Comparison of ENCODE assay signal across 9 cellular contexts in genomic region chr21:29208666-29209059, GRCh38.
DNase-seq lines count a peak whose midpoint lies in the region; ATAC-seq, FAIRE-seq and TF ChIP-seq lines count a peak whose summit lies in the region.
"Had no signal": no experiment of that assay in that cellular context is flagged by ENCODE, and none has a peak within 500 bp of the region (broad histone marks: within the 10 kb centered on the region; RNA-seq: fewer than 3 reads in every experiment).

No MANE protein-coding gene starts in this region.

- no peak for FAIRE-seq in H54 (lab: Jason Lieb, UNC)

- H3K9me3 ChIP-seq in OCI-LY3 (ENCODE audit: insufficient read depth, low read length): 0 out of 2 replicates have a peak, but pooled peaks cover 3% of the 10 kb centered on the region

- peak overlapping the region; percentile 51 for H3K27ac ChIP-seq in OCI-LY3 (ENCODE audit: low read length)

- H3K9ac ChIP-seq in OCI-LY3 (ENCODE audit: low read length): peak overlapping the region; percentile 52

- H3K4me1 ChIP-seq in OCI-LY3 (ENCODE audit: low read length): peaks cover 20% of the 10 kb centered on the region

- no peak for TF ChIP-seq CTCF in OCI-LY3 (IDR thresholded peaks at IDR 0.05; ENCODE audit: low read depth, low read length)
- TF ChIP-seq CTCF in omental fat pad (IDR thresholded peaks at IDR 0.05): no peak

- H3K36me3 ChIP-seq in OCI-LY3 (replicated peaks; ENCODE audit: low read depth, low read length): peaks cover 21% of the 10 kb centered on the region

- ATAC-seq in omental fat pad (ENCODE audit: low FRiP score) (peak; percentile 88), HG02763 (IDR thresholded peaks at IDR 0.05; ENCODE audit: unreplicated experiment) (no peak), GM19328 (IDR thresholded peaks at IDR 0.05; ENCODE audit: unreplicated experiment) (no peak)

- H3K4me3 ChIP-seq in OCI-LY3 (ENCODE audit: low read length): peak overlapping the region; percentile 39

- TF ChIP-seq POLR2A in H54 (IDR thresholded peaks at IDR 0.05; ENCODE audit: low read depth, low read length): no peak

- no peaks in the 10 kb centered on the region for H3K27me3 ChIP-seq in OCI-LY3 (ENCODE audit: low read depth, low read length)

- peak overlapping the region; percentile 25; the same call in 1 of the 2 replicates for H2AFZ ChIP-seq in OCI-LY3 (ENCODE audit: low read depth, low read length)

- H3K79me2 ChIP-seq in OCI-LY3 (ENCODE audit: low read length): peaks cover 8% of the 10 kb centered on the region; the same call in 1 of the 2 replicates

- peak; percentile 94 for DNase-seq in EH (ENCODE audit: low read depth)
- DNase-seq in epidermal melanocyte (ENCODE audit: insufficient read length, low spot score): peak; percentile 43
- no peak for DNase-seq in omental fat pad (ENCODE audit: low spot score)
- DNase-seq in COR-L47 (lab: John Stamatoyannopoulos, UW): no peak
- no peak for DNase-seq in H54 (ENCODE audit: insufficient read length, low spot score)
- DNase-seq: NCI-H446 treated with DMSO at 0.1 percent for 48 hours had no signal

- no peaks in the 10 kb centered on the region for H4K20me1 ChIP-seq in OCI-LY3 (ENCODE audit: insufficient read depth, low read length)

- H3K4me2 ChIP-seq in OCI-LY3 (ENCODE audit: low read length): peak overlapping the region; percentile 58

Comparison
In these comparisons a context has a peak if more than half of its experiments do, and no peak if none do; other contexts are left out.
1. DNase-seq: peak in EH (single experiment) and epidermal melanocyte (single experiment); none in omental fat pad (single experiment), COR-L47 (single experiment) and H54 (single experiment).